8 cellular contexts compared by ENCODE assay signal in the genomic region with DNA sequence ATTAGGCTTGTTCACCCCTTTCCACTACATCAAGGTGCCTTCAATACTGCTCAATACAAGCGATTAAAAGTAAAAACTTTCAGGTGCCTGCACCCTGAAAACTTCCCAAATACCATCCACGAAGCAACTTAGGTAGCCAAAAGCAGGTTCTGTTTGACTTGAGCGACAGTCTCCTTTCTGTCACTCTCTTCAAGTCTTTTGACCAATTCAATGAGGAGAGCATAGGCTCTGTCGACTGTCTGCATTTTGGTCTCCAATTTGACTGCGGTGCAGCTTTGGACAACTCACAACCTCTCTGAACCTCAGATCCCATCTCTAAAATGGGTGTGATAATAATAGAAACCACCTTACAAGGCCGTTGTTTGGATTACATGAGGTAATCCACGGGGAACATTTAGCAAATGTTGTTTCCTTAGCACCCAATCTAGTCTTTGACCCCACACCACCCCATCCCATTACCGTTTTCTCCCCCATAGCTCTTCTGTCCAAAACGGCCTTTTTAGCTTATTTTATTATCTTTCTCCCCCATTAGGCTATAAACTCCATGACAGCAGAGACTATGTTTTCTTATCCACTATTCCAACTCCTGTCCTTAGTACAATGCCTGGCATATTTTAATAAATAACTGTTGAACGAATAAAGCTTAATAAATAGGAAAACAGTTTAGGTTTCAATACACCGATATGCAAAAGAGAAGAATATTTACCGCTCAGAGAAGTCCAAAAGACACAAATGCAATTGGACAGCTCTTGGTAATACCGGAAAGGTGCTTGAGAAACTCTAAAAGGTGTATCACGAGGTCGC. TPM values are rescaled to one million over a fixed set of nuclear protein-coding genes. Genes with fewer than 3 reads are reported as not detected.
A peak's percentile ranks its signal among the peaks of the same experiment; 100 is the strongest.
DNase-seq lines count a peak whose midpoint lies in the region; ATAC-seq and TF ChIP-seq lines count a peak whose summit lies in the region.

No MANE protein-coding gene starts in this region.

- peak overlapping the region; percentile 98 to 99 for H3K27ac Mint-ChIP-seq in natural killer cell

- TF ChIP-seq CTCF in AG10803 (conservative IDR thresholded peaks at IDR 0.05; ENCODE audit: low read length) (no peak), coronary artery (IDR thresholded peaks at IDR 0.05) (no peak), natural killer cell (IDR thresholded peaks at IDR 0.05) (no peak)

- peaks cover 40% of the 10 kb centered on the region in 2 donors for H3K4me1 Mint-ChIP-seq in natural killer cell

- H3K27ac ChIP-seq in KOPT-K1 (ENCODE audit: low read depth, low read length, poor library complexity, severe bottlenecking) (peak overlapping the region; percentile 97), coronary artery (peak overlapping the region; percentile 94 to 99)

- peak overlapping the region; percentile 98 for H3K4me3 ChIP-seq in AG10803 (ENCODE audit: low read length)
- peak overlapping the region; percentile 95 for H3K4me3 ChIP-seq in coronary artery

- no peaks in the 10 kb centered on the region for H3K9me3 ChIP-seq in KOPT-K1 (ENCODE audit: insufficient read depth, low read length, poor library complexity, severe bottlenecking)

- H3K9me3 Mint-ChIP-seq in natural killer cell, result no peaks in the 10 kb centered on the region

- peaks cover 9% of the 10 kb centered on the region for H3K36me3 Mint-ChIP-seq in natural killer cell

- no peak for ATAC-seq in natural killer cell

- peaks cover 24% of the 10 kb centered on the region for H3K36me3 ChIP-seq in KOPT-K1 (ENCODE audit: insufficient read depth, low read length)

- intact Hi-C loops in natural killer cell (cut with micrococcal nuclease), result loop anchor here (1.0 to 5.0 kb wide), 5 partner anchors 8 to 215 kb away; a partner anchor contains a TSS

- DNase-seq in AG10803 (ENCODE audit: low read depth) (no peak), coronary artery (ENCODE audit: low spot score) (no peak), natural killer cell (no peak), NK-92 (lab: John Stamatoyannopoulos, UW; ENCODE audit: unreplicated experiment) (no peak)
- no peak for DNase-seq in activated CD4-positive, CD25-positive, alpha-beta regulatory T cell treated with anti-CD3 and anti-CD28 coated beads, Interleukin-2, amount 50 U/mL, for 72 hours
- no peak for DNase-seq in stimulated activated CD8-positive, alpha-beta memory T cell treated with anti-CD3 and anti-CD28 coated beads, Interleukin-4, amount 100 ng/mL, for 48 hours
- DNase-seq in effector CD8-positive, alpha-beta T cell (lab: John Stamatoyannopoulos, UW), result no peak

- peak overlapping the region; percentile 95 for H3K4me3 Mint-ChIP-seq in natural killer cell

- no peaks in the 10 kb centered on the region for H3K27me3 Mint-ChIP-seq in natural killer cell (ENCODE audit: low read depth in 2 of 2)

RNA-seq across cellular contexts. Expression of a gene that starts 1.0 kb away (rescaled TPM):
- 100 to 1,000 TPM; 127 to 149 (median 140) TPM for total RNA-seq in natural killer cell

RNA-seq across cellular contexts. Expression of a gene that starts 8.1 kb away (rescaled TPM):
- total RNA-seq in natural killer cell, result 100 to 1,000 TPM; 104 to 118 (median 114) TPM
